In genomic region chr2:2889141-2889540, GRCh38 we compare ENCODE assay signal across 8 cellular contexts.
"Had no signal": no experiment of that assay in that cellular context is flagged by ENCODE, and none has a peak within 500 bp of the region (broad histone marks: within the 10 kb centered on the region; RNA-seq: fewer than 3 reads in every experiment).

No MANE protein-coding gene starts in this region.

- H3K4me3 ChIP-seq: HAP-1, K562 had no signal

- FAIRE-seq: HTR-8/SVneo, K562 had no signal

- ATAC-seq: HCT116, K562 had no signal

- H3K4me1 ChIP-seq: HAP-1 had no signal

- H3K27ac Mint-ChIP-seq: HFFc6 had no signal

- DNase-seq: GOT3, H7, HFFc6, IMR-90 had no signal

- H3K4me3 Mint-ChIP-seq: HFFc6 had no signal

- H3K36me3 ChIP-seq: HAP-1 had no signal
